In the genomic region with DNA sequence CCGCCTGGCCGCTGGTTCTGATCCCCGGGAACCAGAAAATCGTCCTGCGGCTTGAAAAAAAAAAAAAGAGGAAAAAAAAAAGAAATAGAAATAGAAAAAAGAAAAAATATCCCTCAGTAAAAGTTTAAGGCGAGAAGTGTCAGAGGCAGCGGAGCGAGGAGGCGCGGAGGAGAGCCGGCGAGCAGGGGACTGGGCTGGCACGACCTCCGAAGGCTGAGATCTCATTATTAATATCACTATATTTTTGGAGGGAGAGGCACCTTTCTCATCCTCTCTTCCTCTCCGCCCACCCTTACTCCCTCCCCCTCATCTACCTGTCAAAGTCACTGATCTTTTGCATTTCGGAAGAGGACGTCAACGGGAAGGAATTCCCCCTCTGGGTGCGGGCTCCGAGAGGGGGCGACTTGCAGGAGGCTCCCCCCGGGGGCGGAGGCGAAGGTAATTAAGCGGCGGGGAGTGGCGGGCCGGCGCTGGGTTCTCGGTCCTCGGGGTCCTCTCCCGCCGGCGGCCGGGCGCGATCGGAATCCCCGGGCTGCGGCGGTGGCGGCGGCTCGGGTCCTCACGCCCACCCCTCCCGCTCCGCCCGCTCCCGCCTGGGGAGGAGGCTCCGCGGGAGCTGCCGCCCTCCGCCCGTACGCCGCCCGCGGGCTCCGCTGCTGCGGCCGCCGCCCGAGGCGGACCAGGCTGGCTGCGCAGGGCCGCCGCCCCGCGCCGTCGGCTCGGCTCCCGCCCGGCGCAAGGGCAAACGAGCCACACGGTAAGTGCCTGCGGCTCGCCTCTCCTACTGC, we compare ENCODE assay signal across 9 cellular contexts. TPM values are rescaled to one million over a fixed set of nuclear protein-coding genes. Genes with fewer than 3 reads are reported as not detected.
DNase-seq lines count a peak whose midpoint lies in the region; ATAC-seq and TF ChIP-seq lines count a peak whose summit lies in the region.
"Had no signal": no experiment of that assay in that cellular context is flagged by ENCODE, and none has a peak within 500 bp of the region (broad histone marks: within the 10 kb centered on the region; RNA-seq: fewer than 3 reads in every experiment).

A gene (plus strand): TSS at position 337 of the 788 bp plus-strand sequence.

- H3K27me3 Mint-ChIP-seq in CD4-positive, alpha-beta memory T cell, result peaks cover 36 to 38% of the 10 kb centered on the region in 2 donors

- in situ Hi-C loops in brain microvascular endothelial cell (cut with HindIII; ENCODE audit: low pct_ligation_motif_present, low sequenced_read_pairs), result no loop called here

- no peak for TF ChIP-seq CTCF in brain microvascular endothelial cell (IDR thresholded peaks at IDR 0.05; ENCODE audit: low read depth, low read length, missing control alignments)

- intact Hi-C loops in CD4-positive, alpha-beta memory T cell (cut with micrococcal nuclease), result no loop called here

- peaks cover 11 to 26% (median 20%) of the 10 kb centered on the region in 4 donors for H3K4me1 Mint-ChIP-seq in CD4-positive, alpha-beta memory T cell

- H3K27ac Mint-ChIP-seq in CD4-positive, alpha-beta memory T cell, result peak within 1 kb of the TSS in 1 of 7 donors; percentile 73

- peak within 1 kb of the TSS; percentile 82 to 93 (median 89) for H3K4me3 Mint-ChIP-seq in CD4-positive, alpha-beta memory T cell

- ATAC-seq in GM21528 (IDR thresholded peaks at IDR 0.05; ENCODE audit: low FRiP score, unreplicated experiment) (peak; percentile 50), HG03571 (IDR thresholded peaks at IDR 0.05; ENCODE audit: unreplicated experiment) (no peak)
- ATAC-seq: K562 had no signal

- H3K36me3 ChIP-seq in CD4-positive, alpha-beta memory T cell (ENCODE audit: insufficient read depth, low read length), result no peaks in the 10 kb centered on the region
- H3K36me3 ChIP-seq in brain microvascular endothelial cell (replicated peaks), result no peaks in the 10 kb centered on the region

- H3K9me3 ChIP-seq in CD4-positive, alpha-beta memory T cell (ENCODE audit: control insufficient read depth in 1 of 2, low read length in 2 of 2), result no peaks in the 10 kb centered on the region

- CTCF ChIA-PET in CD4-positive, alpha-beta memory T cell (lab: Charles Lee; ENCODE audit: partially characterized antibody), result interaction anchor here (0.7 to 1.7 kb wide), 3 partner anchors 10 to 73 kb away, joined by 3 to 5 read pairs (median 3); no protein-coding TSS in a partner anchor

- POLR2A ChIA-PET in CD4-positive, alpha-beta memory T cell (lab: Charles Lee; ENCODE audit: partially characterized antibody), result no interaction called here

- no peak within 1 kb of the TSS for H3K27ac ChIP-seq in CD4-positive, alpha-beta memory T cell (ENCODE audit: low read depth, low read length)
- no peak within 1 kb of the TSS for H3K27ac ChIP-seq in brain microvascular endothelial cell

- peak within 1 kb of the TSS in 1 of 2 donors; percentile 52 for H3K4me3 ChIP-seq in CD4-positive, alpha-beta memory T cell (ENCODE audit: low read length in 2 of 2)
- H3K4me3 ChIP-seq in brain microvascular endothelial cell (ENCODE audit: low read depth, low read length), result peak within 1 kb of the TSS; percentile 66
- H3K4me3 ChIP-seq: K562 had no signal

- peaks cover 19% of the 10 kb centered on the region for H3K4me1 ChIP-seq in CD4-positive, alpha-beta memory T cell (ENCODE audit: insufficient read depth, low read length)

- H3K9me3 Mint-ChIP-seq in CD4-positive, alpha-beta memory T cell, result no peaks in the 10 kb centered on the region

- no peaks in the 10 kb centered on the region for H3K36me3 Mint-ChIP-seq in CD4-positive, alpha-beta memory T cell

- H3K27me3 ChIP-seq in CD4-positive, alpha-beta memory T cell (ENCODE audit: insufficient read depth, low read length), result peaks cover 13% of the 10 kb centered on the region
- H3K27me3 ChIP-seq in brain microvascular endothelial cell (replicated peaks), result no peaks in the 10 kb centered on the region

- peak in 3 of 5 donors; percentile 5 to 34 (median 7) for DNase-seq in CD4-positive, alpha-beta memory T cell
- peak; percentile 72 for DNase-seq in NCI-H69 (lab: John Stamatoyannopoulos, UW)
- DNase-seq in brain microvascular endothelial cell, result no peak
- DNase-seq in iris pigment epithelial cell (ENCODE audit: low read depth), result peak; percentile 1
- peak; percentile 17 for DNase-seq in stimulated activated CD4-positive, alpha-beta T cell treated with anti-CD3 and anti-CD28 coated beads, Interleukin-4, amount 100 ng/mL, for 1 hour
- DNase-seq in NCI-H2107 treated with DMSO at 0.1 percent for 48 hours (lab: John Stamatoyannopoulos, UW; ENCODE audit: unreplicated experiment), result no peak

RNA-seq across cellular contexts. Expression of the gene that starts here (rescaled TPM):
- not detected for total RNA-seq in CD4-positive, alpha-beta memory T cell
- polyA plus RNA-seq in CD4-positive, alpha-beta memory T cell, result not detected
- total RNA-seq: K562 had no signal
- polyA plus RNA-seq: K562 had no signal

Comparison
In these comparisons a context has a peak if more than half of its experiments do, and no peak if none do; other contexts are left out.
1. Peak in DNase-seq in CD4-positive, alpha-beta memory T cell; RNA of the gene not detected or under 1 TPM.
2. DNase-seq: peak in NCI-H69 (single experiment), iris pigment epithelial cell (single experiment) and stimulated activated CD4-positive, alpha-beta T cell treated with anti-CD3 and anti-CD28 coated beads, Interleukin-4, amount 100 ng/mL, for 1 hour (single experiment); none in brain microvascular endothelial cell (single experiment) and NCI-H2107 treated with DMSO at 0.1 percent for 48 hours (single experiment).